23 cellular contexts compared by ENCODE assay signal in the genomic region with DNA sequence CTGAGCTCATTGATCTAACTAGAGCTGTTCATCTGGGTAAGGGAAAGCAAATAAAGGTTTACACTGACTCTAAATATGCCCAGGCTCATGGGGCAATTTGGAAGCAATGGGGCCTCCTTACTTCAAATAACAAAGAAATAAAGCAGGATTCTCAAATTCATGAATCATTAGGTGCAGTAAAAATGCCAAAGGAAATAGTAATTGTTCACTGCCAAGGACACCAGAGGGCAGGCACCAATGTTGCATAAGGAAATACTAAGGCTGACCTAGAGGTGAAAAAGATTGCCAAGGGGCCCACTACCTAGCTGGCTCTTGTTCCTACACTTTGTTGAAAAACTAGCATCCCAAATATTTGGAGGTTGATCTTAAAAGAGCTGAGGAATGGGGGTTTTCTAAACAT.
DNase-seq lines count a peak whose midpoint lies in the region; ATAC-seq, FAIRE-seq and TF ChIP-seq lines count a peak whose summit lies in the region.
"Had no signal": no experiment of that assay in that cellular context is flagged by ENCODE, and none has a peak within 500 bp of the region (broad histone marks: within the 10 kb centered on the region; RNA-seq: fewer than 3 reads in every experiment).

No MANE protein-coding gene starts in this region.

- no peak overlapping the region for H3K4me3 ChIP-seq in MG63
- no peak overlapping the region for H3K4me3 ChIP-seq in choroid plexus epithelial cell (ENCODE audit: low read depth, low read length)
- H3K4me3 ChIP-seq in mesendoderm (ENCODE audit: low read length) = no peak overlapping the region
- H3K4me3 ChIP-seq: PC-9 had no signal

- H2AK5ac ChIP-seq in mesendoderm (ENCODE audit: low read length) = no peak overlapping the region

- H3K27me3 ChIP-seq in MG63 (no peaks in the 10 kb centered on the region), mesendoderm (ENCODE audit: insufficient read depth, low read length, poor library complexity) (no peaks in the 10 kb centered on the region)

- H4K5ac ChIP-seq in mesendoderm (ENCODE audit: low read length) = no peak overlapping the region

- no peak overlapping the region for H2BK15ac ChIP-seq in mesendoderm (replicated peaks; ENCODE audit: low read depth)

- no peak overlapping the region for H3K4ac ChIP-seq in mesendoderm (ENCODE audit: low read depth, low read length)

- no peaks in the 10 kb centered on the region for H3K4me1 ChIP-seq in mesendoderm (ENCODE audit: control insufficient read depth, low read depth, low read length)

- H3K36me3 ChIP-seq in MG63 = no peaks in the 10 kb centered on the region
- H3K36me3 ChIP-seq in mesendoderm (ENCODE audit: control insufficient read depth, insufficient read depth, low read length) = no peaks in the 10 kb centered on the region

- DNase-seq in A172 (ENCODE audit: low spot score) (peak; percentile 4), MG63 (peak; percentile 2), choroid plexus epithelial cell (ENCODE audit: low read depth) (no peak), mesendoderm (peak; percentile 1), frontal cortex (ENCODE audit: low spot score in 2 of 2) (no peak), NCI-H146 treated with DMSO at 0.1 percent for 48 hours (lab: John Stamatoyannopoulos, UW; ENCODE audit: unreplicated experiment) (no peak)
- DNase-seq: 8988T; Calu3; DMS153; DND-41; NCI-H1092; NCI-H1436; NCI-H187 treated with DMSO at 0.1 percent for 48 hours; NCI-H446; NCI-H524 treated with DMSO at 0.1 percent for 48 hours; NCI-H774; NK-92 treated with Interleukin-12 subunit alpha and Interleukin-12 subunit beta, amount 100 ng/mL, for 24 hours; PC-9; SHP77 had no signal

- H3K79me1 ChIP-seq in mesendoderm (ENCODE audit: low read length) = no peaks in the 10 kb centered on the region

- no peaks in the 10 kb centered on the region for H3K79me2 ChIP-seq in mesendoderm (ENCODE audit: control insufficient read depth, insufficient read depth, low read length)

- no peak overlapping the region for H3K23ac ChIP-seq in mesendoderm (ENCODE audit: low read length)

- H3K27ac ChIP-seq in mesendoderm (ENCODE audit: low read depth, low read length) = no peak overlapping the region
- H3K27ac ChIP-seq: HL-60, PC-9 had no signal

- no peak overlapping the region for H4K8ac ChIP-seq in mesendoderm (ENCODE audit: low read depth, low read length)

- H3K9ac ChIP-seq in mesendoderm (ENCODE audit: low read length) = no peak overlapping the region

- H2BK5ac ChIP-seq in mesendoderm (ENCODE audit: low read length) = no peak overlapping the region

- peak; percentile 5 for TF ChIP-seq CTCF in choroid plexus epithelial cell (conservative IDR thresholded peaks at IDR 0.05; ENCODE audit: low read depth, low read length)

- H3K18ac ChIP-seq in mesendoderm (ENCODE audit: low read length) = no peak overlapping the region

- no peak overlapping the region for H3K56ac ChIP-seq in mesendoderm (ENCODE audit: low read length)

- H3K9me3 ChIP-seq in MG63 = no peaks in the 10 kb centered on the region

- ATAC-seq in HG03039 (IDR thresholded peaks at IDR 0.05; ENCODE audit: unreplicated experiment) = no peak
- ATAC-seq in GM18909 (IDR thresholded peaks at IDR 0.05; ENCODE audit: poor library complexity, unreplicated experiment) = no peak

- H3K4me2 ChIP-seq in mesendoderm (ENCODE audit: low read length) = no peak overlapping the region
- H3K4me2 ChIP-seq: PC-9 had no signal

- FAIRE-seq in frontal cortex (lab: Jason Lieb, UNC) = no peak
- FAIRE-seq: H1 had no signal

- H2BK120ac ChIP-seq in mesendoderm (ENCODE audit: low read depth, low read length) = no peak overlapping the region

Comparison
In these comparisons a context has a peak if more than half of its experiments do, and no peak if none do; other contexts are left out.
1. DNase-seq: peak in A172 (single experiment), MG63 (single experiment) and mesendoderm (single experiment); none in choroid plexus epithelial cell (single experiment), frontal cortex (0 of 2) and NCI-H146 treated with DMSO at 0.1 percent for 48 hours (single experiment).